8 cellular contexts compared by ENCODE assay signal in the genomic region with DNA sequence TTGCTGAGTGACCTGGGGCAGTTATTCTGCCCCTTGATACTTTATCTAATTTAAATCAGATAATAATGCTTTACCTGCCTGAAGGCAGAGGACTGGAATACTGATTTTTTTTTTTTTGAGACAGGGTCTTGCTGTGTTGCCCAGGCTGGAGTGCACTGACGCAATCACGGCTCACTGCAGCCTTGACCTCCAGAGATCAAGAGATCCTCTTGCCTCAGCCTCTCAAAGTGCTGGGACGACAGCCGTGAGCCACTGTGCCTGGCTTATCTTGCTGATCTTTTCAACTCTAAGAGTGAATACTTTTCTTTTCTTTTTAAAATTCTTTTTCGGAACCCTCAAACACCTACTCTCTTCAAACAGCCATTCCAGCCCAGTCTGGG. TPM values are rescaled to one million over a fixed set of nuclear protein-coding genes. Genes with fewer than 3 reads are reported as not detected.
DNase-seq lines count a peak whose midpoint lies in the region; ATAC-seq and TF ChIP-seq lines count a peak whose summit lies in the region.

No MANE protein-coding gene starts in this region.

- no peaks in the 10 kb centered on the region for H3K36me3 ChIP-seq in naive thymus-derived CD4-positive, alpha-beta T cell (ENCODE audit: control insufficient read depth in 2 of 3, insufficient read depth in 3 of 3, low read length in 3 of 3)
- no peaks in the 10 kb centered on the region for H3K36me3 ChIP-seq in uterus

- H3K4me1 ChIP-seq in right cardiac atrium (ENCODE audit: control insufficient read depth, insufficient read depth, low read length): peaks cover 2% of the 10 kb centered on the region
- H3K4me1 ChIP-seq in naive thymus-derived CD4-positive, alpha-beta T cell (ENCODE audit: control insufficient read depth in 2 of 2, insufficient read depth in 2 of 2, low read length in 2 of 2): peaks cover 9 to 13% of the 10 kb centered on the region in 2 donors
- no peaks in the 10 kb centered on the region for H3K4me1 ChIP-seq in uterus

- H3K27ac ChIP-seq in right cardiac atrium (ENCODE audit: low read length): peak overlapping the region; percentile 15
- H3K27ac ChIP-seq in naive thymus-derived CD4-positive, alpha-beta T cell (ENCODE audit: low read depth, low read length): no peak overlapping the region
- H3K27ac ChIP-seq in uterus: peak overlapping the region in 1 of 2 donors; percentile 63

- 68% methylated on average over 5 of the region's 5 CpGs for WGBS in right cardiac atrium

- no peak for TF ChIP-seq POLR2A in uterus (IDR thresholded peaks at IDR 0.05)

- POLR2A ChIA-PET in naive thymus-derived CD4-positive, alpha-beta T cell (lab: Charles Lee): no interaction called here

- no peaks in the 10 kb centered on the region for H3K9me3 ChIP-seq in right cardiac atrium (ENCODE audit: control insufficient read depth, low read length)
- H3K9me3 ChIP-seq in naive thymus-derived CD4-positive, alpha-beta T cell (ENCODE audit: control insufficient read depth in 2 of 3, low read length in 3 of 3): no peaks in the 10 kb centered on the region
- no peaks in the 10 kb centered on the region for H3K9me3 ChIP-seq in uterus

- no peaks in the 10 kb centered on the region for H3K36me3 Mint-ChIP-seq in brain
- H3K36me3 Mint-ChIP-seq in naive thymus-derived CD4-positive, alpha-beta T cell: no peaks in the 10 kb centered on the region

- peak overlapping the region; percentile 77 to 85 (median 78) for H3K4me3 Mint-ChIP-seq in brain
- peak overlapping the region; percentile 69 to 89 (median 80) for H3K4me3 Mint-ChIP-seq in naive thymus-derived CD4-positive, alpha-beta T cell

- no peaks in the 10 kb centered on the region for H3K27me3 ChIP-seq in right cardiac atrium (ENCODE audit: control insufficient read depth, insufficient read depth)
- H3K27me3 ChIP-seq in naive thymus-derived CD4-positive, alpha-beta T cell (ENCODE audit: control insufficient read depth in 2 of 2, insufficient read depth in 2 of 2, low read length in 2 of 2): no peaks in the 10 kb centered on the region
- no peaks in the 10 kb centered on the region for H3K27me3 ChIP-seq in uterus

- ATAC-seq in right cardiac atrium: no peak
- no peak for ATAC-seq in Right ventricle myocardium superior (ENCODE audit: poor library complexity)
- no peak for ATAC-seq in naive thymus-derived CD4-positive, alpha-beta T cell
- no peak for ATAC-seq in GM19452 (IDR thresholded peaks at IDR 0.05; ENCODE audit: unreplicated experiment)
- ATAC-seq in GM18502 (IDR thresholded peaks at IDR 0.05; ENCODE audit: poor library complexity, unreplicated experiment): no peak

- intact Hi-C loops in right cardiac atrium (cut with DNase I) (no loop called here), Right ventricle myocardium superior (cut with DNase I) (no loop called here), uterus (cut with DNase I; ENCODE audit: low total_unique reads) (no loop called here)
- intact Hi-C loops in naive thymus-derived CD4-positive, alpha-beta T cell (cut with micrococcal nuclease): loop anchor here in 1 of 2 donors (5.0 kb wide), 2 partner anchors 358 to 1133 kb away; a partner anchor contains a TSS

- TF ChIP-seq CTCF in brain (conservative IDR thresholded peaks at IDR 0.05): no peak
- TF ChIP-seq CTCF in uterus (IDR thresholded peaks at IDR 0.05): no peak

- peak overlapping the region; percentile 94 for H3K4me3 ChIP-seq in right cardiac atrium (ENCODE audit: low read length)
- H3K4me3 ChIP-seq in naive thymus-derived CD4-positive, alpha-beta T cell (ENCODE audit: low read length): peak overlapping the region; percentile 72
- peak overlapping the region; percentile 39 to 63 for H3K4me3 ChIP-seq in uterus

- CTCF ChIA-PET in naive thymus-derived CD4-positive, alpha-beta T cell (lab: Charles Lee): no interaction called here

- H3K9me3 Mint-ChIP-seq in brain: peaks cover 0 to 3% (median 0%) of the 10 kb centered on the region in 5 experiments
- peaks cover 0 to 2% (median 0%) of the 10 kb centered on the region in 11 donors for H3K9me3 Mint-ChIP-seq in naive thymus-derived CD4-positive, alpha-beta T cell

- H3K27me3 Mint-ChIP-seq in brain: peaks cover 49% of the 10 kb centered on the region
- peaks cover 5 to 80% (median 14%) of the 10 kb centered on the region in 5 donors for H3K27me3 Mint-ChIP-seq in naive thymus-derived CD4-positive, alpha-beta T cell

- DNase-seq in right cardiac atrium (no peak), Right ventricle myocardium superior (no peak), uterus (no peak), GM19238 (ENCODE audit: insufficient read length, low spot score) (no peak)
- DNase-seq in naive thymus-derived CD4-positive, alpha-beta T cell: no peak

- peaks cover 26% of the 10 kb centered on the region for H3K4me1 Mint-ChIP-seq in brain
- H3K4me1 Mint-ChIP-seq in naive thymus-derived CD4-positive, alpha-beta T cell: peaks cover 8 to 31% (median 20%) of the 10 kb centered on the region in 7 donors

- peak overlapping the region in 1 of 5 experiments; percentile 15 for H3K27ac Mint-ChIP-seq in brain
- H3K27ac Mint-ChIP-seq in naive thymus-derived CD4-positive, alpha-beta T cell: peak overlapping the region in 2 of 9 donors; percentile 43 to 48

RNA-seq across cellular contexts. Expression of a gene that starts 0.7 kb away (rescaled TPM):
- total RNA-seq in right cardiac atrium (10 to 100 TPM; 22.7 to 50.2 (median 39.4) TPM), Right ventricle myocardium superior (32.1 TPM), uterus (10 to 100 TPM in 1 of 4 donors, 1 to 10 TPM in 3; 2.2 to 29.2 (median 3.1) TPM)
- polyA plus RNA-seq in right cardiac atrium (27.5 TPM), brain (ENCODE audit: insufficient read depth, low read depth, low replicate concordance) (6.9 TPM)
- total RNA-seq in naive thymus-derived CD4-positive, alpha-beta T cell: 10 to 100 TPM in 1 of 5 experiments, 1 to 10 TPM in 3, under 1 TPM in 1; 0.49 to 12.2 (median 1.3) TPM
- 1 to 10 TPM in 1 of 2 donors, under 1 TPM in 1; 0.21 to 1.6 TPM for polyA plus RNA-seq in naive thymus-derived CD4-positive, alpha-beta T cell

RNA-seq across cellular contexts. Expression of a gene that starts 57.6 kb away (rescaled TPM):
- 1 to 10 TPM; 2.9 to 4.1 (median 3.4) TPM for total RNA-seq in right cardiac atrium
- 3.1 TPM for polyA plus RNA-seq in right cardiac atrium
- 2.1 TPM for total RNA-seq in Right ventricle myocardium superior
- 11.3 TPM for polyA plus RNA-seq in brain (ENCODE audit: insufficient read depth, low read depth, low replicate concordance)
- 10 to 100 TPM in 4 of 5 experiments, 1 to 10 TPM in 1; 9.7 to 15.6 (median 12.7) TPM for total RNA-seq in naive thymus-derived CD4-positive, alpha-beta T cell
- 1 to 10 TPM; 4.6 to 7.0 TPM for polyA plus RNA-seq in naive thymus-derived CD4-positive, alpha-beta T cell
- total RNA-seq in uterus: 10 to 100 TPM in 1 of 4 donors, 1 to 10 TPM in 3; 2.9 to 17.5 (median 5.8) TPM
